ENCODE assay signal across 25 cellular contexts in the genomic region with DNA sequence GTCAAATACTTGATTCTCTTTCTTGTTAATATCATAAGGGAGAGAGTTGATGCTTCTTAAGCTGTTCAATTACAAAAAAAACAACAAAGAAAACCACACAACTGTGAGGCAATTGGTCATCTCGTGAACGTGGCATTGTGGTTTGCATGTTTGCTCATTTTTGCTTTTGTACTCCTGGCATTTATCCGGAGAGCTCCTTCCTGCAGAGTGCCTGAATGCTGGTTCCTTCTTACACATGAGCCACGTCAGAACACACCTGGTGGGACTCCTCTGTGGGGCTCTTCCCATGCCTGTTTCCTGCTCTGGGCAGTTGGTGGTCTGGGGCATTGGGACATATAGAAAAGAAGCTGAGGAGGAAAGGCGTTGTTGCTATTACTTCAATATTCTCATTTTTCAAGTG. TPM values are rescaled to one million over a fixed set of nuclear protein-coding genes. Genes with fewer than 3 reads are reported as not detected.
DNase-seq lines count a peak whose midpoint lies in the region; ATAC-seq, FAIRE-seq and TF ChIP-seq lines count a peak whose summit lies in the region.
"Had no signal": no experiment of that assay in that cellular context is flagged by ENCODE, and none has a peak within 500 bp of the region (broad histone marks: within the 10 kb centered on the region; RNA-seq: fewer than 3 reads in every experiment).

No MANE protein-coding gene starts in this region.

- no peak for DNase-seq in GM18507 (ENCODE audit: extremely low spot score, insufficient read length, low read depth)
- peak; percentile 20 for DNase-seq in fibroblast of peridontal ligament (ENCODE audit: extremely low read depth)
- DNase-seq in cerebellum (ENCODE audit: low spot score): no peak
- DNase-seq in PC-9: no peak
- DNase-seq in urothelium cell line (ENCODE audit: low spot score): no peak
- DNase-seq: activated CD4-positive, alpha-beta memory T cell treated with anti-CD3 and anti-CD28 coated beads, Interleukin-2, amount 10 ng/mL, durations not matched to agents 7 days and 5 days; activated CD4-positive, CD25-positive, alpha-beta regulatory T cell; adrenal gland; caudate nucleus; gastrocnemius medialis; hypothalamus; islet precursor cell; mucosa of descending colon; NCI-H1436 treated with DMSO at 0.1 percent for 48 hours; NCI-H2171 treated with DMSO at 0.1 percent for 48 hours; NCI-H526; stimulated activated CD4-positive, alpha-beta T cell treated with anti-CD3 and anti-CD28 coated beads, Interleukin-2, amount 100 ng/mL, for 24 hours; T-helper 9 cell had no signal

- no TSS peak for BruUV-seq in PC-9 (replicated peaks; lab: Mats Ljungman, UMichigan)

- no peak overlapping the region for H3K4me3 ChIP-seq in PC-9
- H3K4me3 ChIP-seq: adrenal gland, gastrocnemius medialis, mucosa of descending colon had no signal

- FAIRE-seq in GM18507 (lab: Jason Lieb, UNC) (peak; percentile 75), urothelium cell line (lab: Jason Lieb, UNC) (no peak)
- FAIRE-seq: GM19239 had no signal

- no peak overlapping the region for H3K27ac ChIP-seq in PC-9
- H3K27ac ChIP-seq: adrenal gland, gastrocnemius medialis had no signal

- no peaks in the 10 kb centered on the region for H3K36me3 Mint-ChIP-seq in activated T-helper 17 cell treated with anti-CD3 and anti-CD28 coated beads, Interleukin-2, amount 50 U/mL, for 72 hours (ENCODE audit: low read depth)
- H3K36me3 Mint-ChIP-seq: CD14-positive monocyte; stimulated activated memory B cell treated with anti-CD40 and anti-IgM and Interleukin-4, amounts not matched to agents 10 μg/mL and 1 μg/mL and 100 μg/mL, for 72 hours had no signal

- H3K27ac Mint-ChIP-seq in activated T-helper 17 cell treated with anti-CD3 and anti-CD28 coated beads, Interleukin-2, amount 50 U/mL, for 72 hours: no peak overlapping the region
- H3K27ac Mint-ChIP-seq: activated CD4-positive, alpha-beta memory T cell treated with anti-CD3 and anti-CD28 coated beads, Interleukin-2, amount 10 ng/mL, durations not matched to agents 7 days and 5 days; CD14-positive monocyte; stimulated activated memory B cell treated with anti-CD40 and anti-IgM and Interleukin-4, amounts not matched to agents 10 μg/mL and 1 μg/mL and 100 μg/mL, for 72 hours had no signal

- no peak overlapping the region for H2AFZ ChIP-seq in PC-9

- no peak overlapping the region for H3K4me2 ChIP-seq in PC-9

- no peak for TF ChIP-seq CTCF in PC-9 (conservative IDR thresholded peaks at IDR 0.05)

- no peaks in the 10 kb centered on the region for H3K4me1 Mint-ChIP-seq in activated T-helper 17 cell treated with anti-CD3 and anti-CD28 coated beads, Interleukin-2, amount 50 U/mL, for 72 hours
- H3K4me1 Mint-ChIP-seq: CD14-positive monocyte; stimulated activated memory B cell treated with anti-CD40 and anti-IgM and Interleukin-4, amounts not matched to agents 10 μg/mL and 1 μg/mL and 100 μg/mL, for 72 hours had no signal

- no peaks in the 10 kb centered on the region for H3K27me3 ChIP-seq in PC-9 (ENCODE audit: insufficient read depth, low read depth)
- H3K27me3 ChIP-seq: adrenal gland, gastrocnemius medialis had no signal

- H3K9me2 ChIP-seq in PC-9 (ENCODE audit: insufficient read depth): no peaks in the 10 kb centered on the region

- H3K9me3 Mint-ChIP-seq in activated T-helper 17 cell treated with anti-CD3 and anti-CD28 coated beads, Interleukin-2, amount 50 U/mL, for 72 hours: peaks cover 8% of the 10 kb centered on the region
- H3K9me3 Mint-ChIP-seq: activated CD4-positive, alpha-beta memory T cell treated with anti-CD3 and anti-CD28 coated beads, Interleukin-2, amount 10 ng/mL, durations not matched to agents 7 days and 5 days had no signal

- H3K4me3 Mint-ChIP-seq in activated T-helper 17 cell treated with anti-CD3 and anti-CD28 coated beads, Interleukin-2, amount 50 U/mL, for 72 hours: no peak overlapping the region
- H3K4me3 Mint-ChIP-seq: activated CD4-positive, alpha-beta memory T cell treated with anti-CD3 and anti-CD28 coated beads, Interleukin-2, amount 10 ng/mL, durations not matched to agents 7 days and 5 days; CD14-positive monocyte; stimulated activated memory B cell treated with anti-CD40 and anti-IgM and Interleukin-4, amounts not matched to agents 10 μg/mL and 1 μg/mL and 100 μg/mL, for 72 hours had no signal

- intact Hi-C loops in PC-9 (cut with micrococcal nuclease; ENCODE audit: unreplicated experiment): no loop called here

- ATAC-seq in HG03432 (IDR thresholded peaks at IDR 0.05; ENCODE audit: unreplicated experiment): peak; percentile 43
- ATAC-seq in activated T-helper 17 cell treated with anti-CD3 and anti-CD28 coated beads, Interleukin-2, amount 50 U/mL, for 72 hours (replicated peaks): peak; percentile 16
- no peak for ATAC-seq in GM19467 (IDR thresholded peaks at IDR 0.05; ENCODE audit: unreplicated experiment)
- ATAC-seq: gastrocnemius medialis; mucosa of descending colon; stimulated activated memory B cell treated with anti-CD40 and anti-IgM and Interleukin-4, amounts not matched to agents 10 μg/mL and 1 μg/mL and 100 μg/mL, for 72 hours had no signal

- H3F3A ChIP-seq in PC-9 (ENCODE audit: insufficient read depth, low read depth): peaks cover 10% of the 10 kb centered on the region

- H3K9me3 ChIP-seq in PC-9 (ENCODE audit: insufficient read depth, low read depth): no peaks in the 10 kb centered on the region
- H3K9me3 ChIP-seq: adrenal gland, gastrocnemius medialis, mucosa of descending colon had no signal

- peaks cover 76% of the 10 kb centered on the region for H3K79me2 ChIP-seq in PC-9 (ENCODE audit: low read depth)

- peaks cover 21% of the 10 kb centered on the region for H3K4me1 ChIP-seq in PC-9 (replicated peaks; ENCODE audit: insufficient read depth)
- H3K4me1 ChIP-seq: adrenal gland, gastrocnemius medialis had no signal

- peaks cover 23% of the 10 kb centered on the region for H3K27me3 Mint-ChIP-seq in activated T-helper 17 cell treated with anti-CD3 and anti-CD28 coated beads, Interleukin-2, amount 50 U/mL, for 72 hours

- no peaks in the 10 kb centered on the region; the same call in 1 of the 2 replicates for H4K20me1 ChIP-seq in PC-9 (ENCODE audit: insufficient read depth)

- peaks cover 13% of the 10 kb centered on the region for H3K36me3 ChIP-seq in PC-9 (ENCODE audit: low read depth)
- H3K36me3 ChIP-seq: adrenal gland, gastrocnemius medialis had no signal

- POLR2A ChIA-PET in PC-9 (lab: Charles Lee; ENCODE audit: unreplicated experiment): no interaction called here

- CTCF ChIA-PET in PC-9 (lab: Charles Lee): no interaction called here

RNA-seq across cellular contexts. Expression of a gene that starts 25.7 kb away (rescaled TPM):
- 1 to 10 TPM; 3.4 to 10.0 TPM for total RNA-seq in activated T-helper 17 cell treated with anti-CD3 and anti-CD28 coated beads, Interleukin-2, amount 50 U/mL, for 72 hours
- total RNA-seq in cerebellum (45.4 TPM), PC-9 (2021) (57.6 and 60.6 TPM in 2 replicates)
- total RNA-seq: G401 had no signal
